ENCODE assay signal across 38 cellular contexts in the genomic region with DNA sequence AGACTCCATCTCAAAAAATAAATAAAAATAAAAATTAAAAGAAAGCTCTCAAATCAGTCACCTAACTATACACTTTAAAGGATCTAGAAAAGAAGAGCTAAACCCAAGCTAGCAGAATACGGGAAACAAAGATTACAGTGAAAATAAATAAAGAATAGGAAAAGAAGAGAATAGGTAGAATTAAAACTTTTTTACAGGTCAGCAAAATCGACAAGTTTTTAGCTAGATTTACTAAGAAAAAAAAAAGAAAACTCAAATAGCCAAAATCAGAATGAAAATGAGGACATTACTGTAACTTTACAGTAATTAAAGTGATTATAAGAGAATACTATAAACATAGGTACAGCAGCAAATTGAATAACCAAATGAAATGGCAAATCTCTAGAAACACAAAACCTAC.
"Had no signal": no experiment of that assay in that cellular context is flagged by ENCODE, and none has a peak within 500 bp of the region (broad histone marks: within the 10 kb centered on the region; RNA-seq: fewer than 3 reads in every experiment).

No MANE protein-coding gene starts in this region.

- H3K36me3 Mint-ChIP-seq: activated naive CD4-positive, alpha-beta T cell treated with anti-CD3 and anti-CD28 coated beads, Interleukin-2, amount 50 U/mL, for 24 hours; activated naive CD4-positive, alpha-beta T cell treated with anti-CD3 and anti-CD28 coated beads, Interleukin-2, amount 50 U/mL, for 72 hours had no signal

- H3K4me3 ChIP-seq: adrenal gland, ascending aorta, body of pancreas, breast epithelium, cardiac muscle cell had no signal

- H3K4me1 ChIP-seq: breast epithelium had no signal

- FAIRE-seq: astrocyte, bronchial epithelial cell had no signal

- H3K9me3 Mint-ChIP-seq: activated naive CD4-positive, alpha-beta T cell treated with anti-CD3 and anti-CD28 coated beads, Interleukin-2, amount 50 U/mL, for 24 hours; activated T-helper 17 cell treated with anti-CD3 and anti-CD28 coated beads, Interleukin-2, amount 50 U/mL, for 72 hours had no signal

- H3K36me3 ChIP-seq: adrenal gland, breast epithelium, cardiac muscle cell had no signal

- DNase-seq: activated effector memory CD4-positive, alpha-beta T cell treated with anti-CD3 and anti-CD28 coated beads, Interleukin-2, amount 50 U/mL, for 16 hours; activated effector memory CD4-positive, alpha-beta T cell treated with Interleukin-2 at 50 U/mL for 16 hours; activated gamma-delta T cell; activated gamma-delta T cell treated with Interleukin-2 at 50 U/mL for 16 hours; activated naive CD4-positive, alpha-beta T cell; activated naive CD4-positive, alpha-beta T cell treated with anti-CD3 and anti-CD28 coated beads for 36 hours; activated naive CD4-positive, alpha-beta T cell treated with anti-CD3 and anti-CD28 coated beads, Interleukin-2, amount 10 ng/mL, durations not matched to agents 7 days and 5 days; activated naive CD4-positive, alpha-beta T cell treated with anti-CD3 and anti-CD28 coated beads, Interleukin-2, amount 50 U/mL, for 16 hours; activated naive CD4-positive, alpha-beta T cell treated with Interleukin-2 at 50 U/mL for 16 hours; activated naive CD8-positive, alpha-beta T cell treated with anti-CD3 and anti-CD28 coated beads for 36 hours; activated naive CD8-positive, alpha-beta T cell treated with anti-CD3 and anti-CD28 coated beads, Interleukin-2, amount 10 ng/mL, durations not matched to agents 7 days and 5 days; activated naive CD8-positive, alpha-beta T cell treated with anti-CD3 and anti-CD28 coated beads, Interleukin-2, amount 50 U/mL, for 24 hours; activated T-cell treated with anti-CD3 and anti-CD28 coated beads, Interleukin-2, amount 50 U/mL, for 24 hours; activated T-cell treated with anti-CD3 and anti-CD28 coated beads, Interleukin-2, amount 50 U/mL, for 4 hours; activated T-cell treated with anti-CD3 and anti-CD28 coated beads, Interleukin-2, amount 50 U/mL, for 48 hours; activated T-cell treated with anti-CD3 and anti-CD28 coated beads, Interleukin-2, amount 50 U/mL, for 72 hours; amniotic stem cell; amygdala; anterior cingulate cortex; body of pancreas; brain microvascular endothelial cell; caudate nucleus; central memory CD4-positive, alpha-beta T cell; cerebellar nuclear complex had no signal

- H3K9me3 ChIP-seq: adrenal gland, ascending aorta, body of pancreas, breast epithelium had no signal

- H3K27ac ChIP-seq: adrenal gland, ascending aorta, body of pancreas, brain microvascular endothelial cell, breast epithelium, cardiac muscle cell had no signal

- H3K27me3 Mint-ChIP-seq: activated naive CD4-positive, alpha-beta T cell treated with anti-CD3 and anti-CD28 coated beads, Interleukin-2, amount 10 ng/mL, durations not matched to agents 7 days and 5 days; activated naive CD4-positive, alpha-beta T cell treated with anti-CD3 and anti-CD28 coated beads, Interleukin-2, amount 50 U/mL, for 24 hours; activated naive CD8-positive, alpha-beta T cell; activated naive CD8-positive, alpha-beta T cell treated with anti-CD3 and anti-CD28 coated beads for 36 hours; activated naive CD8-positive, alpha-beta T cell treated with anti-CD3 and anti-CD28 coated beads, Interleukin-2, amount 10 ng/mL, durations not matched to agents 7 days and 5 days; activated naive CD8-positive, alpha-beta T cell treated with anti-CD3 and anti-CD28 coated beads, Interleukin-2, amount 50 U/mL, for 24 hours; activated T-cell treated with anti-CD3 and anti-CD28 coated beads, Interleukin-2, amount 50 U/mL, for 24 hours; activated T-helper 17 cell treated with anti-CD3 and anti-CD28 coated beads, Interleukin-2, amount 50 U/mL, for 72 hours; central memory CD8-positive, alpha-beta T cell had no signal

- H3K27ac Mint-ChIP-seq: activated naive CD4-positive, alpha-beta T cell treated with anti-CD3 and anti-CD28 coated beads for 36 hours; activated naive CD4-positive, alpha-beta T cell treated with anti-CD3 and anti-CD28 coated beads, Interleukin-2, amount 10 ng/mL, durations not matched to agents 7 days and 5 days; activated naive CD4-positive, alpha-beta T cell treated with anti-CD3 and anti-CD28 coated beads, Interleukin-2, amount 50 U/mL, for 24 hours; activated naive CD4-positive, alpha-beta T cell treated with anti-CD3 and anti-CD28 coated beads, Interleukin-2, amount 50 U/mL, for 72 hours; activated naive CD8-positive, alpha-beta T cell; activated naive CD8-positive, alpha-beta T cell treated with anti-CD3 and anti-CD28 coated beads for 36 hours; activated naive CD8-positive, alpha-beta T cell treated with anti-CD3 and anti-CD28 coated beads, Interleukin-2, amount 10 ng/mL, durations not matched to agents 7 days and 5 days; activated naive CD8-positive, alpha-beta T cell treated with anti-CD3 and anti-CD28 coated beads, Interleukin-2, amount 50 U/mL, for 24 hours; activated T-cell treated with anti-CD3 and anti-CD28 coated beads, Interleukin-2, amount 50 U/mL, for 24 hours; activated T-cell treated with anti-CD3 and anti-CD28 coated beads, Interleukin-2, amount 50 U/mL, for 72 hours; activated T-helper 1 cell treated with anti-CD3 and anti-CD28 coated beads, Interleukin-12 subunit alpha, Interleukin-12 subunit beta, Interleukin-2, Interleukin-4 antibody, amounts not matched to agents 30 ng/mL and 10 ng/mL and 1 ng/mL, durations not matched to agents 14 hours and 24 hours and 36 hours; activated T-helper 17 cell treated with anti-CD3 and anti-CD28 coated beads, Interleukin-2, amount 50 U/mL, for 72 hours; activated T-helper 2 cell treated with anti-CD3 and anti-CD28 coated beads, Interferon-gamma antibody, Interleukin-2, Interleukin-4, amounts not matched to agents 10 μg/mL and 5 μg/mL and 100 μg/mL, durations not matched to agents 14 hours and 24 hours and 36 hours had no signal

- H3K27me3 ChIP-seq: adrenal gland, ascending aorta, body of pancreas, brain microvascular endothelial cell, breast epithelium, cardiac muscle cell had no signal

- H3K4me1 Mint-ChIP-seq: activated naive CD8-positive, alpha-beta T cell treated with anti-CD3 and anti-CD28 coated beads, Interleukin-2, amount 50 U/mL, for 24 hours; activated T-helper 17 cell treated with anti-CD3 and anti-CD28 coated beads, Interleukin-2, amount 50 U/mL, for 72 hours; central memory CD8-positive, alpha-beta T cell had no signal

- ATAC-seq: activated naive CD4-positive, alpha-beta T cell treated with anti-CD3 and anti-CD28 coated beads, Interleukin-2, amount 50 U/mL, for 72 hours; activated naive CD8-positive, alpha-beta T cell treated with anti-CD3 and anti-CD28 coated beads, Interleukin-2, amount 50 U/mL, for 24 hours; activated T-cell treated with anti-CD3 and anti-CD28 coated beads, Interleukin-2, amount 50 U/mL, for 4 hours; activated T-cell treated with anti-CD3 and anti-CD28 coated beads, Interleukin-2, amount 50 U/mL, for 72 hours; activated T-helper 17 cell treated with anti-CD3 and anti-CD28 coated beads, Interleukin-2, amount 50 U/mL, for 72 hours; body of pancreas had no signal

- H3K4me3 Mint-ChIP-seq: activated naive CD4-positive, alpha-beta T cell treated with anti-CD3 and anti-CD28 coated beads for 36 hours; activated naive CD4-positive, alpha-beta T cell treated with anti-CD3 and anti-CD28 coated beads, Interleukin-2, amount 10 ng/mL, durations not matched to agents 7 days and 5 days; activated naive CD4-positive, alpha-beta T cell treated with anti-CD3 and anti-CD28 coated beads, Interleukin-2, amount 50 U/mL, for 24 hours; activated naive CD8-positive, alpha-beta T cell; activated naive CD8-positive, alpha-beta T cell treated with anti-CD3 and anti-CD28 coated beads for 36 hours; activated naive CD8-positive, alpha-beta T cell treated with anti-CD3 and anti-CD28 coated beads, Interleukin-2, amount 10 ng/mL, durations not matched to agents 7 days and 5 days; activated naive CD8-positive, alpha-beta T cell treated with anti-CD3 and anti-CD28 coated beads, Interleukin-2, amount 50 U/mL, for 24 hours; activated T-cell treated with anti-CD3 and anti-CD28 coated beads, Interleukin-2, amount 50 U/mL, for 24 hours; activated T-cell treated with anti-CD3 and anti-CD28 coated beads, Interleukin-2, amount 50 U/mL, for 4 hours; activated T-cell treated with anti-CD3 and anti-CD28 coated beads, Interleukin-2, amount 50 U/mL, for 72 hours; activated T-helper 1 cell treated with anti-CD3 and anti-CD28 coated beads, Interleukin-12 subunit alpha, Interleukin-12 subunit beta, Interleukin-2, Interleukin-4 antibody, amounts not matched to agents 30 ng/mL and 10 ng/mL and 1 ng/mL, durations not matched to agents 14 hours and 24 hours and 36 hours; activated T-helper 17 cell treated with anti-CD3 and anti-CD28 coated beads, Interleukin-2, amount 50 U/mL, for 72 hours; brain; central memory CD8-positive, alpha-beta T cell had no signal
